Comparison of ENCODE assay signal across 17 cellular contexts in genomic region chr2:168188011-168188410, GRCh38.
"Had no signal": no experiment of that assay in that cellular context is flagged by ENCODE, and none has a peak within 500 bp of the region (broad histone marks: within the 10 kb centered on the region; RNA-seq: fewer than 3 reads in every experiment).

No MANE protein-coding gene starts in this region.

- H2AFZ ChIP-seq: hepatocyte had no signal

- DNase-seq: activated CD4-positive, alpha-beta T cell treated with anti-CD3 and anti-CD28 coated beads, Interleukin-2, amount 10 ng/mL, durations not matched to agents 7 days and 5 days; activated CD8-positive, alpha-beta memory T cell treated with anti-CD3 and anti-CD28 coated beads, Interleukin-2, amount 50 U/mL, for 4 hours; activated effector memory CD4-positive, alpha-beta T cell treated with Interleukin-2 at 50 U/mL for 16 hours; activated naive CD4-positive, alpha-beta T cell treated with anti-CD3 and anti-CD28 coated beads, Interleukin-2, amount 50 U/mL, for 16 hours; activated T-cell treated with anti-CD3 and anti-CD28 coated beads, Interleukin-2, amount 50 U/mL, for 4 hours; effector memory CD8-positive, alpha-beta T cell; esophagus squamous epithelium; psoas muscle; sigmoid colon; spleen; stimulated activated naive B cell treated with anti-CD40 and anti-IgM and Interleukin-4, amounts not matched to agents 10 μg/mL and 1 μg/mL and 100 μg/mL, for 72 hours; T-helper 1 cell; T-helper 9 cell had no signal

- H3K4me3 ChIP-seq: breast epithelium, esophagus squamous epithelium, hepatocyte, lung, psoas muscle, sigmoid colon, spleen, thoracic aorta had no signal

- H3K27ac Mint-ChIP-seq: activated CD4-positive, alpha-beta T cell treated with anti-CD3 and anti-CD28 coated beads, Interleukin-2, amount 10 ng/mL, durations not matched to agents 7 days and 5 days; stimulated activated naive B cell treated with anti-CD40 and anti-IgM and Interleukin-4, amounts not matched to agents 10 μg/mL and 1 μg/mL and 100 μg/mL, for 72 hours had no signal

- ATAC-seq: activated T-cell treated with anti-CD3 and anti-CD28 coated beads, Interleukin-2, amount 50 U/mL, for 4 hours; effector memory CD8-positive, alpha-beta T cell; stimulated activated naive B cell treated with anti-CD40 and anti-IgM and Interleukin-4, amounts not matched to agents 10 μg/mL and 1 μg/mL and 100 μg/mL, for 72 hours had no signal

- H3K27ac ChIP-seq: breast epithelium, esophagus squamous epithelium, hepatocyte, psoas muscle, sigmoid colon, spleen, thoracic aorta had no signal

- H3K9me3 ChIP-seq: breast epithelium, esophagus squamous epithelium, psoas muscle, sigmoid colon, spleen, thoracic aorta had no signal

- H3K36me3 ChIP-seq: breast epithelium, esophagus squamous epithelium, sigmoid colon, spleen, thoracic aorta had no signal

- H3K27me3 ChIP-seq: breast epithelium, esophagus squamous epithelium, hepatocyte, sigmoid colon, spleen had no signal

- H3K4me3 Mint-ChIP-seq: activated CD4-positive, alpha-beta T cell treated with anti-CD3 and anti-CD28 coated beads, Interleukin-2, amount 10 ng/mL, durations not matched to agents 7 days and 5 days; activated T-cell treated with anti-CD3 and anti-CD28 coated beads, Interleukin-2, amount 50 U/mL, for 4 hours; effector memory CD8-positive, alpha-beta T cell; stimulated activated naive B cell treated with anti-CD40 and anti-IgM and Interleukin-4, amounts not matched to agents 10 μg/mL and 1 μg/mL and 100 μg/mL, for 72 hours had no signal

- H3K9me3 Mint-ChIP-seq: activated CD4-positive, alpha-beta T cell treated with anti-CD3 and anti-CD28 coated beads, Interleukin-2, amount 10 ng/mL, durations not matched to agents 7 days and 5 days; activated T-cell treated with anti-CD3 and anti-CD28 coated beads, Interleukin-2, amount 50 U/mL, for 4 hours; effector memory CD8-positive, alpha-beta T cell; stimulated activated naive B cell treated with anti-CD40 and anti-IgM and Interleukin-4, amounts not matched to agents 10 μg/mL and 1 μg/mL and 100 μg/mL, for 72 hours had no signal

- H3K4me2 ChIP-seq: hepatocyte had no signal

- H3K4me1 ChIP-seq: breast epithelium, psoas muscle had no signal

- H3K27me3 Mint-ChIP-seq: activated CD4-positive, alpha-beta T cell treated with anti-CD3 and anti-CD28 coated beads, Interleukin-2, amount 10 ng/mL, durations not matched to agents 7 days and 5 days; effector memory CD8-positive, alpha-beta T cell; stimulated activated naive B cell treated with anti-CD40 and anti-IgM and Interleukin-4, amounts not matched to agents 10 μg/mL and 1 μg/mL and 100 μg/mL, for 72 hours had no signal
